In the genomic region with DNA sequence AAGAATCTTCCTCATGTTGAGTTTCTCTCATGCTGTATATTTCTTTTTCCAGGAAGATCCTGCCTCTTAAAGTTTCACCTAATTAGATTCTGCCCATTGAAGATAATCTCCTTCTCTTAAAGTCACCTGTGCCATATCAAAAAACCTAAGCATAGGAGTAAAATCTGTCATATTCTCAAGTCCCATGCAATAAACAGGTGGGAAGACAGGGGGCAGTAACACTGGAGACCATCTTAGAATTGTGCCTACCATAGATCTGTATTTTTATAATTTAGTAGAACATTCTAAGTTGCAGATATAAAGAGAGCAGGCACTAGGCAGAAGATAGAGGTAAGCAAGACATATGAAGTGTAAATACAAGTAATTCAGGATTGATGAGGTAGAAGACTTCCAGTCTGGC, we compare ENCODE assay signal across 18 cellular contexts.
"Had no signal": no experiment of that assay in that cellular context is flagged by ENCODE, and none has a peak within 500 bp of the region (broad histone marks: within the 10 kb centered on the region; RNA-seq: fewer than 3 reads in every experiment).

No MANE protein-coding gene starts in this region.

- H3K27ac ChIP-seq: foreskin keratinocyte, neutrophil, ovary, prostate gland, right atrium auricular region, spleen had no signal

- H3K36me3 Mint-ChIP-seq: activated CD4-positive, alpha-beta memory T cell treated with anti-CD3 and anti-CD28 coated beads for 36 hours; activated naive CD4-positive, alpha-beta T cell treated with anti-CD3 and anti-CD28 coated beads, Interleukin-2, amount 10 ng/mL, durations not matched to agents 7 days and 5 days; natural killer cell treated with Interleukin-12 subunit alpha and Interleukin-12 subunit beta and Interleukin-15 and Interleukin-18, amount 100 ng/mL, for 72 hours had no signal

- ATAC-seq: foreskin keratinocyte; left ventricle myocardium superior; natural killer cell treated with Interleukin-12 subunit alpha and Interleukin-12 subunit beta and Interleukin-15 and Interleukin-18, amount 100 ng/mL, for 72 hours; T-helper 17 cell had no signal

- DNase-seq: activated CD4-positive, alpha-beta memory T cell treated with anti-CD3 and anti-CD28 coated beads for 36 hours; activated CD4-positive, alpha-beta T cell treated with anti-CD3 and anti-CD28 coated beads for 48 hours; activated effector memory CD4-positive, alpha-beta T cell treated with anti-CD3 and anti-CD28 coated beads, Interleukin-2, amount 50 U/mL, for 16 hours; activated naive CD4-positive, alpha-beta T cell treated with anti-CD3 and anti-CD28 coated beads, Interleukin-2, amount 10 ng/mL, durations not matched to agents 7 days and 5 days; amygdala; erythroblast; foreskin keratinocyte; left ventricle myocardium superior; midbrain; ovary; spleen; stimulated activated CD4-positive, alpha-beta T cell treated with anti-CD3 and anti-CD28 coated beads, Interleukin-4, amount 100 ng/mL, for 1 hour; stimulated activated naive CD4-positive, alpha-beta T cell treated with Interleukin-2 at 50 U/mL for 16 hours; T-helper 17 cell had no signal

- H3K9me3 ChIP-seq: neutrophil, ovary, prostate gland, right atrium auricular region had no signal

- H3K4me1 ChIP-seq: foreskin keratinocyte, prostate gland, right atrium auricular region, spleen had no signal

- H3K4me1 Mint-ChIP-seq: activated naive CD4-positive, alpha-beta T cell treated with anti-CD3 and anti-CD28 coated beads, Interleukin-2, amount 10 ng/mL, durations not matched to agents 7 days and 5 days; T-helper 17 cell had no signal

- H3K4me3 Mint-ChIP-seq: activated CD4-positive, alpha-beta memory T cell treated with anti-CD3 and anti-CD28 coated beads for 36 hours; activated naive CD4-positive, alpha-beta T cell treated with anti-CD3 and anti-CD28 coated beads, Interleukin-2, amount 10 ng/mL, durations not matched to agents 7 days and 5 days; natural killer cell treated with Interleukin-12 subunit alpha and Interleukin-12 subunit beta and Interleukin-15 and Interleukin-18, amount 100 ng/mL, for 72 hours; T-helper 17 cell had no signal

- H3K27me3 Mint-ChIP-seq: activated CD4-positive, alpha-beta memory T cell treated with anti-CD3 and anti-CD28 coated beads for 36 hours; activated naive CD4-positive, alpha-beta T cell treated with anti-CD3 and anti-CD28 coated beads, Interleukin-2, amount 10 ng/mL, durations not matched to agents 7 days and 5 days; natural killer cell treated with Interleukin-12 subunit alpha and Interleukin-12 subunit beta and Interleukin-15 and Interleukin-18, amount 100 ng/mL, for 72 hours; T-helper 17 cell had no signal

- H3K36me3 ChIP-seq: neutrophil, ovary, right atrium auricular region, spleen had no signal

- H3K27me3 ChIP-seq: foreskin keratinocyte, neutrophil, ovary, right atrium auricular region, spleen had no signal

- H3K9me3 Mint-ChIP-seq: activated naive CD4-positive, alpha-beta T cell treated with anti-CD3 and anti-CD28 coated beads, Interleukin-2, amount 10 ng/mL, durations not matched to agents 7 days and 5 days had no signal

- H3K27ac Mint-ChIP-seq: activated CD4-positive, alpha-beta memory T cell treated with anti-CD3 and anti-CD28 coated beads for 36 hours; activated naive CD4-positive, alpha-beta T cell treated with anti-CD3 and anti-CD28 coated beads, Interleukin-2, amount 10 ng/mL, durations not matched to agents 7 days and 5 days; natural killer cell treated with Interleukin-12 subunit alpha and Interleukin-12 subunit beta and Interleukin-15 and Interleukin-18, amount 100 ng/mL, for 72 hours; T-helper 17 cell had no signal

- H3K4me3 ChIP-seq: ovary, prostate gland, right atrium auricular region, spleen had no signal
